8 cellular contexts compared by ENCODE assay signal in the genomic region with DNA sequence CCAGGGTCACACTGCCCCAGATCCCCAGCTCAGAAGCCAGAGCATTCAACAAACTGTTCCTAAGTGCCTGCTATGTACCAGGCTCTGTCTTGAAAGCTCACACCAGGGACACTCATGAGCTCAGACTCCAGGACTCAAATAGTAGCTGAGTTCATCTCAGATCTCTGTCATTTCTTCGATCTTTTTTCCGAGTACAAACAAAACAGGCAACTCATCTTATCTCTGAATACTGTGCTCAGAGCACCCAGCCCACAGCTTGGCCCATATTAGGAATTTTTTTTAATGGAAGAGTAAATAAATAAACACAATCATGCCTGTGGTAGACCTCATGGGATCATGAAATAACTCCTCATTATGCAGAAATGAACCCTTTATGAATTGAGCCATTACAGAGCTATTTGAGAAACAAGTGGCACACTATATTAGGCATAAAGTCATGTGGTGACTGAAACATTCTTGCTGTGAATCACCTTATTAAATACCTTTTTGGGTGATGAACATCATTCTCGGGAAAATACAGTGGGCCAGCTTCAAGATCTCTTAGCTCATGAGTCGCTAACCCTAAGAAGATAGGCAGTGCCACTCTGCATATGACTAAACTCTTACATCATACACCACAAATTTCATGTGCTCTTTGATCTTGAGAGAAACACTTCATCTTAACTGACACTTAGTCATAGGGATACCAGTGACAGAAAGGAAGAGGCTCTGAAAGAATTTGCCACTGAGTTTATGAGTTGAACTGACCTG. TPM values are rescaled to one million over a fixed set of nuclear protein-coding genes. Genes with fewer than 3 reads are reported as not detected.
DNase-seq lines count a peak whose midpoint lies in the region; ATAC-seq lines count a peak whose summit lies in the region.

No MANE protein-coding gene starts in this region.

- peak overlapping the region; percentile 10 for H3K4me3 Mint-ChIP-seq in activated naive CD8-positive, alpha-beta T cell

- no peaks in the 10 kb centered on the region for H3K9me3 Mint-ChIP-seq in activated naive CD8-positive, alpha-beta T cell (ENCODE audit: low read depth)

- H3K27me3 Mint-ChIP-seq in activated naive CD8-positive, alpha-beta T cell: peaks cover 7% of the 10 kb centered on the region

- H3K4me1 Mint-ChIP-seq in activated naive CD8-positive, alpha-beta T cell (ENCODE audit: low read depth): peaks cover 17% of the 10 kb centered on the region

- H3K36me3 Mint-ChIP-seq in activated naive CD8-positive, alpha-beta T cell: no peaks in the 10 kb centered on the region

- H3K27ac Mint-ChIP-seq in activated naive CD8-positive, alpha-beta T cell: peak overlapping the region; percentile 71

- ATAC-seq in GM21360 (IDR thresholded peaks at IDR 0.05; ENCODE audit: unreplicated experiment): peak; percentile 94
- peak; percentile 93 for ATAC-seq in HG03520 (IDR thresholded peaks at IDR 0.05; ENCODE audit: unreplicated experiment)
- peak; percentile 50 for ATAC-seq in left lobe of liver

- DNase-seq in COLO829 (ENCODE audit: low spot score) (peak; percentile 61), left lobe of liver (ENCODE audit: low spot score) (no peak), NCI-H1436 treated with DMSO at 0.1 percent for 48 hours (lab: John Stamatoyannopoulos, UW) (no peak), epidermal melanocyte (ENCODE audit: insufficient read length, low spot score) (no peak), GM19238 (ENCODE audit: insufficient read length, low spot score) (no peak)

RNA-seq across cellular contexts. Expression of a gene that starts 9.9 kb away (rescaled TPM):
- 18.0 TPM for total RNA-seq in left lobe of liver
